Comparison of ENCODE assay signal across 12 cellular contexts in the genomic region with DNA sequence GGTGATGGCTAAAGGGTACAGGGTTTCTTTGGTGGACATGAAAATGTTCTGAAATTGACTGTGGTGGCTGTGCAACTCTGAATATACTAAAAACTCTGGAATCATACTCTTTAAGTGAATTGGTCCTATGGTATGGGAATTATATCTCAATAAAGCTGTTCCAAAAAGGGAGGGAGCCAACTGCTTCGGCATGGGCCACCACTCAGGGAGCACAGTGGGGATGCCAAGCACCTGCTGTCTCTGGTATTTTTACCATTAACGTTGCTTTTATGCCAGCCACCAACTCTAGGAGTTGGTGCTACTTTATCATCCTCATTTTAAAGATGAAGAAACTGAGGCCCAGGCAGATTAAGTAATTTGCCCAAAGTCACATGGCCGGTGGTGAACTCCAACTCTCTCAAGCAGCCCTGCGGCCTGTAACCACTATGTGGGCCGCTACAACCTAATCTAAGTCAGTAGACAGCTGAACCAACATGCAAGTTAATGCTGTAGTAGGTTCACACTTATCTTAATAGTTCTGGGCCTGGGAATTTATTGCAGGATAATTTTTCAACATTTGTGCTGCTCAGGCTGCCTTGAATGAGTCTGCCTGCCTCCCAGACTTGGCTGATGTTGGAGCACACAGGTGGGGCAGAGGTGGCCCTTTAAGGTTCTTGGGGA. TPM values are rescaled to one million over a fixed set of nuclear protein-coding genes. Genes with fewer than 3 reads are reported as not detected.
DNase-seq lines count a peak whose midpoint lies in the region; ATAC-seq lines count a peak whose summit lies in the region.
"Had no signal": no experiment of that assay in that cellular context is flagged by ENCODE, and none has a peak within 500 bp of the region (broad histone marks: within the 10 kb centered on the region; RNA-seq: fewer than 3 reads in every experiment).

No MANE protein-coding gene starts in this region.

- peak; percentile 14 for ATAC-seq in Right ventricle myocardium inferior
- ATAC-seq in left colon = peak; percentile 6
- ATAC-seq in sciatic nerve = peak; percentile 21
- ATAC-seq: activated CD8-positive, alpha-beta memory T cell treated with anti-CD3 and anti-CD28 coated beads, Interleukin-2, amount 10 ng/mL, durations not matched to agents 7 days and 5 days had no signal

- DNase-seq in Right ventricle myocardium inferior (ENCODE audit: missing footprints) = no peak
- no peak for DNase-seq in cardiac septum (ENCODE audit: low spot score)
- peak in 1 of 2 donors; percentile 21 for DNase-seq in left colon
- DNase-seq in sciatic nerve (ENCODE audit: low spot score) = no peak
- no peak for DNase-seq in NCI-H2029 (lab: John Stamatoyannopoulos, UW)
- no peak for DNase-seq in activated CD4-positive, alpha-beta T cell treated with anti-CD3 and anti-CD28 coated beads, Interleukin-2, amount 50 U/mL, for 1 hour
- DNase-seq in stimulated activated CD4-positive, alpha-beta T cell treated with anti-CD3 and anti-CD28 coated beads, Interleukin-2, amount 100 ng/mL, for 48 hours = no peak
- DNase-seq in COLO668 (lab: John Stamatoyannopoulos, UW; ENCODE audit: unreplicated experiment) = no peak
- DNase-seq: 8988T; activated CD8-positive, alpha-beta memory T cell treated with anti-CD3 and anti-CD28 coated beads, Interleukin-2, amount 10 ng/mL, durations not matched to agents 7 days and 5 days; activated naive CD4-positive, alpha-beta T cell treated with Interleukin-2 at 50 U/mL for 16 hours; stimulated activated naive CD4-positive, alpha-beta T cell had no signal

- intact Hi-C loops in Right ventricle myocardium inferior (cut with DNase I) (loop anchor here (5.0 kb wide), 2 partner anchors 57 to 77 kb away; no protein-coding TSS in a partner anchor), cardiac septum (cut with DNase I) (no loop called here), left colon (cut with DNase I, micrococcal nuclease) (no loop called here), sciatic nerve (cut with DNase I) (no loop called here)

RNA-seq across cellular contexts. Expression of a gene that starts 20.8 kb away (rescaled TPM):
- total RNA-seq in Right ventricle myocardium inferior = 28.7 TPM
- total RNA-seq in cardiac septum = 45.0 TPM
- total RNA-seq in left colon = 10 to 100 TPM; 48.5 to 49.4 TPM
- 166 TPM for total RNA-seq in sciatic nerve
